1 cellular context compared by ENCODE assay signal in the genomic region with DNA sequence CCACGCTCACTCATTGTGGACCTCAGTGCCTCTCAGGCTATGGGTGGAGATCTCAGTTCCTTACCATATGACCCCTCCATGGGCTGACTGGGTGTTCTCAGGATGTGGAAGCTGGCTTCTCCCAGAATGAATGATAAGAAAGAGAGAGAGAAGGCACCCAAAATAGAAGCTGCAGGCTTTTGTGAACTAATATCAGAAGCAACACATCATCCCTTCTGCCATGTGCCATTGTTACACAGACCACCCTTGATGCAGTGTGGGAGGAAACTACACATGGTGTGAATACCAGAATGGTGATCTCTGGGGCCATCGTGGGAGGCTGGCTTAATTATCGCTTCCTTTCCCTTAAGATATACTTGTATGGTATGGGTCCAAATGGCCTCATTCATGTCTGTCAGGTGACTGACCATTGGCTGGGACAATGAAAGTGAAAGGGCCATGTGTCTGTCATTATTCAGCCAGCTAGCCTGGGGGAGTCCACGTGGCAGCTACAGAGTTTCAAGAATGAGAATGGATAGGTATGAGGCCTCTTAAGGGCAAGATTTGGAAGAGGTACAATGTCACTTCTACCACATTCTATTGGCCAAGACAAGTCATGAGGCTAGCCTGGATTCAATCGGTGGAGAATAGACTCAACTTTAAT.
TF ChIP-seq lines count a peak whose summit lies in the region.

No MANE protein-coding gene starts in this region.

TF ChIP-seq in IMR-90, 13 proteins besides CTCF, POLR2A, EP300 and RAD21:
- no peak for TF ChIP-seq CHD1 (IDR thresholded peaks at IDR 0.05; ENCODE audit: low read depth, low read length)
- TF ChIP-seq RFX5 (IDR thresholded peaks at IDR 0.05; ENCODE audit: low read depth, low read length), result no peak
- TF ChIP-seq, protein P1, sequence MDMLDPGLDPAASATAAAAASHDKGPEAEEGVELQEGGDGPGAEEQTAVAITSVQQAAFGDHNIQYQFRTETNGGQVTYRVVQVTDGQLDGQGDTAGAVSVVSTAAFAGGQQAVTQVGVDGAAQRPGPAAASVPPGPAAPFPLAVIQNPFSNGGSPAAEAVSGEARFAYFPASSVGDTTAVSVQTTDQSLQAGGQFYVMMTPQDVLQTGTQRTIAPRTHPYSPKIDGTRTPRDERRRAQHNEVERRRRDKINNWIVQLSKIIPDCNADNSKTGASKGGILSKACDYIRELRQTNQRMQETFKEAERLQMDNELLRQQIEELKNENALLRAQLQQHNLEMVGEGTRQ (IDR thresholded peaks at IDR 0.05; ENCODE audit: low read depth, low read length), result no peak
- TF ChIP-seq BHLHE40 (IDR thresholded peaks at IDR 0.05; ENCODE audit: low read depth, low read length), result no peak
- TF ChIP-seq SMC3 (IDR thresholded peaks at IDR 0.05; ENCODE audit: low read depth, low read length), result no peak
- TF ChIP-seq MAZ (IDR thresholded peaks at IDR 0.05; ENCODE audit: borderline replicate concordance, low read depth, low read length), result no peak
- TF ChIP-seq, protein P2, sequence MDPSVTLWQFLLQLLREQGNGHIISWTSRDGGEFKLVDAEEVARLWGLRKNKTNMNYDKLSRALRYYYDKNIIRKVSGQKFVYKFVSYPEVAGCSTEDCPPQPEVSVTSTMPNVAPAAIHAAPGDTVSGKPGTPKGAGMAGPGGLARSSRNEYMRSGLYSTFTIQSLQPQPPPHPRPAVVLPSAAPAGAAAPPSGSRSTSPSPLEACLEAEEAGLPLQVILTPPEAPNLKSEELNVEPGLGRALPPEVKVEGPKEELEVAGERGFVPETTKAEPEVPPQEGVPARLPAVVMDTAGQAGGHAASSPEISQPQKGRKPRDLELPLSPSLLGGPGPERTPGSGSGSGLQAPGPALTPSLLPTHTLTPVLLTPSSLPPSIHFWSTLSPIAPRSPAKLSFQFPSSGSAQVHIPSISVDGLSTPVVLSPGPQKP (IDR thresholded peaks at IDR 0.05; ENCODE audit: borderline replicate concordance, low read depth, low read length), result no peak
- TF ChIP-seq RCOR1 (IDR thresholded peaks at IDR 0.05; ENCODE audit: insufficient replicate concordance, low read length), result no peak
- no peak for TF ChIP-seq FOS (IDR thresholded peaks at IDR 0.05; ENCODE audit: low read depth, low read length)
- TF ChIP-seq CEBPB (IDR thresholded peaks at IDR 0.05; ENCODE audit: low read depth, low read length), result no peak
- no peak for TF ChIP-seq MAFK (IDR thresholded peaks at IDR 0.05; ENCODE audit: low read depth, low read length)
- TF ChIP-seq NFE2L2 (IDR thresholded peaks at IDR 0.05; ENCODE audit: low read depth, low read length), result no peak
- no peak for TF ChIP-seq MXI1 (IDR thresholded peaks at IDR 0.05; ENCODE audit: borderline replicate concordance, low read depth, low read length)
